1 cellular context compared by ENCODE assay signal in the genomic region with DNA sequence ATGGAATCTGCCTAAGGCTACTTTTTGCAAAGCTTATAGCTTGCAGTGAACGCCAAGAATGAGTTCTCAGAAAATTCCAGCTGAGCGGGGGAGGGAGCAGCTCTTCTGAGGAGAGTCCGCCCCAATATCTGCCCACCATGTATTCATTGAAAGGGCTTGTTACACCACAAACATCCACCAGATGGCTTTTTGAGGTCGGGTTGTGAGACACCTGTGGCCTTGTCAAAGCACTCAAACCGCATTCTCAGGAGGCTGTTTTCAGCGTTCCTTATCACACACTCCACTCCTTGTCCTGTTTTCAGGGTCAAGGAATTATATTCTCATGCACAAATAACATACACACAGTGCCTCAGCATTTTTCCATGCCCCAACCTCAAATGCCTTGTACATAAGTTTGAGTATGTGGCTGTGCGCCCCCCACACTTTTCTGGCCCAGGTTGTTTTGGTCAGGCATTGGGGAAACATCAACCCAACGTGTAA.
A peak's percentile ranks its signal among the peaks of the same experiment; 100 is the strongest.
TF ChIP-seq lines count a peak whose summit lies in the region.

No MANE protein-coding gene starts in this region.

TF ChIP-seq in K562, 482 proteins besides CTCF, POLR2A, EP300 and RAD21 (continued from another document and continues in another):
- TF ChIP-seq RERE (CRISPR knock-in tag; IDR thresholded peaks at IDR 0.05; ENCODE audit: borderline replicate concordance) (no peak), ASH1L (IDR thresholded peaks at IDR 0.05; ENCODE audit: borderline replicate concordance, low read depth, partially characterized antibody) (no peak), TBL1XR1 (IDR thresholded peaks at IDR 0.05; ENCODE audit: low read length in 2 of 2) (no peak; a peak in 1 of 4 replicates), FOXO4 (CRISPR knock-in tag; IDR thresholded peaks at IDR 0.05) (no peak), HMGN3 (IDR thresholded peaks at IDR 0.05; ENCODE audit: borderline replicate concordance, extremely low read depth, insufficient read length, low read depth, low read length) (no peak), ZNF318 (IDR thresholded peaks at IDR 0.05; ENCODE audit: borderline replicate concordance in 1 of 2, low read depth in 1 of 2) (no peak), RUNX1 (IDR thresholded peaks at IDR 0.05; ENCODE audit: low read depth) (0 out of 2 replicates have a peak, but pooled peaks have one; percentile 46), ZC3H4 (CRISPR knock-in tag; IDR thresholded peaks at IDR 0.05; ENCODE audit: borderline replicate concordance) (no peak), RB1 (IDR thresholded peaks at IDR 0.05; ENCODE audit: low read depth) (peak; percentile 82), SAFB2 (IDR thresholded peaks at IDR 0.05; ENCODE audit: borderline replicate concordance, low read depth, low read length, severe bottlenecking) (no peak), SRSF3 (IDR thresholded peaks at IDR 0.05; ENCODE audit: insufficient read depth, low read length) (no peak), ZNF174 (CRISPR knock-in tag; IDR thresholded peaks at IDR 0.05) (no peak), CHD1 (IDR thresholded peaks at IDR 0.05; ENCODE audit: low read length) (no peak), CCAR2 (IDR thresholded peaks at IDR 0.05; ENCODE audit: low read depth, low read length) (no peak), ZNF778 (CRISPR knock-in tag; IDR thresholded peaks at IDR 0.05) (no peak), BRF1 (IDR thresholded peaks at IDR 0.05; ENCODE audit: borderline replicate concordance, extremely low read depth, insufficient read length) (no peak), BRD9 (IDR thresholded peaks at IDR 0.05; ENCODE audit: low read depth, partially characterized antibody) (peak; percentile 35), MITF (IDR thresholded peaks at IDR 0.05) (no peak), HNRNPL (IDR thresholded peaks at IDR 0.05; ENCODE audit: low read depth, low read length) (no peak), ADNP (tag; IDR thresholded peaks at IDR 0.05) (no peak), HDAC2 (IDR thresholded peaks at IDR 0.05) (peak; percentile 35; the same call in 1 of the 2 replicates), ATF7 (IDR thresholded peaks at IDR 0.05) (peak; percentile 65; the same call in 1 of the 2 replicates), CHD2 (IDR thresholded peaks at IDR 0.05; ENCODE audit: low read depth, low read length) (no peak), DLX4 (CRISPR knock-in tag; IDR thresholded peaks at IDR 0.05) (no peak)
- TF ChIP-seq, protein P1, sequence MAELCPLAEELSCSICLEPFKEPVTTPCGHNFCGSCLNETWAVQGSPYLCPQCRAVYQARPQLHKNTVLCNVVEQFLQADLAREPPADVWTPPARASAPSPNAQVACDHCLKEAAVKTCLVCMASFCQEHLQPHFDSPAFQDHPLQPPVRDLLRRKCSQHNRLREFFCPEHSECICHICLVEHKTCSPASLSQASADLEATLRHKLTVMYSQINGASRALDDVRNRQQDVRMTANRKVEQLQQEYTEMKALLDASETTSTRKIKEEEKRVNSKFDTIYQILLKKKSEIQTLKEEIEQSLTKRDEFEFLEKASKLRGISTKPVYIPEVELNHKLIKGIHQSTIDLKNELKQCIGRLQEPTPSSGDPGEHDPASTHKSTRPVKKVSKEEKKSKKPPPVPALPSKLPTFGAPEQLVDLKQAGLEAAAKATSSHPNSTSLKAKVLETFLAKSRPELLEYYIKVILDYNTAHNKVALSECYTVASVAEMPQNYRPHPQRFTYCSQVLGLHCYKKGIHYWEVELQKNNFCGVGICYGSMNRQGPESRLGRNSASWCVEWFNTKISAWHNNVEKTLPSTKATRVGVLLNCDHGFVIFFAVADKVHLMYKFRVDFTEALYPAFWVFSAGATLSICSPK (IDR thresholded peaks at IDR 0.05; ENCODE audit: borderline replicate concordance): no peak
- TF ChIP-seq, protein P2, sequence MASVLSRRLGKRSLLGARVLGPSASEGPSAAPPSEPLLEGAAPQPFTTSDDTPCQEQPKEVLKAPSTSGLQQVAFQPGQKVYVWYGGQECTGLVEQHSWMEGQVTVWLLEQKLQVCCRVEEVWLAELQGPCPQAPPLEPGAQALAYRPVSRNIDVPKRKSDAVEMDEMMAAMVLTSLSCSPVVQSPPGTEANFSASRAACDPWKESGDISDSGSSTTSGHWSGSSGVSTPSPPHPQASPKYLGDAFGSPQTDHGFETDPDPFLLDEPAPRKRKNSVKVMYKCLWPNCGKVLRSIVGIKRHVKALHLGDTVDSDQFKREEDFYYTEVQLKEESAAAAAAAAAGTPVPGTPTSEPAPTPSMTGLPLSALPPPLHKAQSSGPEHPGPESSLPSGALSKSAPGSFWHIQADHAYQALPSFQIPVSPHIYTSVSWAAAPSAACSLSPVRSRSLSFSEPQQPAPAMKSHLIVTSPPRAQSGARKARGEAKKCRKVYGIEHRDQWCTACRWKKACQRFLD (CRISPR knock-in tag; IDR thresholded peaks at IDR 0.05): no peak
- TF ChIP-seq, protein P3, sequence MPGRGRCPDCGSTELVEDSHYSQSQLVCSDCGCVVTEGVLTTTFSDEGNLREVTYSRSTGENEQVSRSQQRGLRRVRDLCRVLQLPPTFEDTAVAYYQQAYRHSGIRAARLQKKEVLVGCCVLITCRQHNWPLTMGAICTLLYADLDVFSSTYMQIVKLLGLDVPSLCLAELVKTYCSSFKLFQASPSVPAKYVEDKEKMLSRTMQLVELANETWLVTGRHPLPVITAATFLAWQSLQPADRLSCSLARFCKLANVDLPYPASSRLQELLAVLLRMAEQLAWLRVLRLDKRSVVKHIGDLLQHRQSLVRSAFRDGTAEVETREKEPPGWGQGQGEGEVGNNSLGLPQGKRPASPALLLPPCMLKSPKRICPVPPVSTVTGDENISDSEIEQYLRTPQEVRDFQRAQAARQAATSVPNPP (IDR thresholded peaks at IDR 0.05; ENCODE audit: borderline replicate concordance, insufficient read depth, insufficient read length): no peak
